In genomic region chr12:40138526-40138925, GRCh38 we compare ENCODE assay signal across 29 cellular contexts.
"Had no signal": no experiment of that assay in that cellular context is flagged by ENCODE, and none has a peak within 500 bp of the region (broad histone marks: within the 10 kb centered on the region; RNA-seq: fewer than 3 reads in every experiment).

No MANE protein-coding gene starts in this region.

- H3K27ac Mint-ChIP-seq: activated CD4-positive, alpha-beta memory T cell treated with anti-CD3 and anti-CD28 coated beads, Interleukin-2, amount 10 ng/mL, durations not matched to agents 7 days and 5 days; activated CD8-positive, alpha-beta memory T cell treated with anti-CD3 and anti-CD28 coated beads, Interleukin-2, amount 10 ng/mL, durations not matched to agents 7 days and 5 days; activated naive CD4-positive, alpha-beta T cell treated with anti-CD3 and anti-CD28 coated beads, Interleukin-2, amount 10 ng/mL, durations not matched to agents 7 days and 5 days; activated naive CD8-positive, alpha-beta T cell; T-helper 2 cell treated with Interferon-gamma antibody and Interleukin-4, amounts not matched to agents 5 μg/mL and 100 μg/mL, for 36 hours; WTC11 had no signal

- H3K27ac ChIP-seq: ascending aorta had no signal

- H3K27me3 ChIP-seq: ascending aorta had no signal

- H3K36me3 ChIP-seq: ascending aorta had no signal

- H3K4me1 ChIP-seq: ascending aorta had no signal

- DNase-seq: activated CD4-positive, alpha-beta memory T cell treated with anti-CD3 and anti-CD28 coated beads, Interleukin-2, amount 10 ng/mL, durations not matched to agents 7 days and 5 days; activated CD4-positive, alpha-beta T cell treated with anti-CD3 and anti-CD28 coated beads for 4 hours; activated CD4-positive, alpha-beta T cell treated with anti-CD3 and anti-CD28 coated beads, Interleukin-2, amount 50 U/mL, for 1 hour; activated CD4-positive, CD25-positive, alpha-beta regulatory T cell treated with anti-CD3 and anti-CD28 coated beads, Interleukin-2, amount 50 U/mL, for 72 hours; activated CD8-positive, alpha-beta memory T cell treated with anti-CD3 and anti-CD28 coated beads for 24 hours; activated CD8-positive, alpha-beta memory T cell treated with anti-CD3 and anti-CD28 coated beads, Interleukin-2, amount 10 ng/mL, durations not matched to agents 7 days and 5 days; activated CD8-positive, alpha-beta memory T cell treated with anti-CD3 and anti-CD28 coated beads, Interleukin-2, amount 50 U/mL, for 48 hours; activated effector memory CD4-positive, alpha-beta T cell treated with Interleukin-2 at 50 U/mL for 16 hours; activated naive CD4-positive, alpha-beta T cell treated with anti-CD3 and anti-CD28 coated beads, Interleukin-2, amount 10 ng/mL, durations not matched to agents 7 days and 5 days; activated T-cell treated with anti-CD3 and anti-CD28 coated beads, Interleukin-2, amount 50 U/mL, for 48 hours; amygdala; caudate nucleus; IMR-90; Karpas-422; NCI-H1105 treated with DMSO at 0.1 percent for 48 hours; NCI-H1436; NCI-H1694; NCI-H1930; NCI-H2081 treated with DMSO at 0.1 percent for 48 hours; NCI-H345; NCI-H526; NCI-H748 treated with DMSO at 0.1 percent for 48 hours; NK-92 treated with Interleukin-12 subunit alpha and Interleukin-12 subunit beta, amount 100 ng/mL, for 24 hours; Right ventricle myocardium superior had no signal

- ATAC-seq: activated CD8-positive, alpha-beta memory T cell treated with anti-CD3 and anti-CD28 coated beads, Interleukin-2, amount 10 ng/mL, durations not matched to agents 7 days and 5 days; K562; WTC11 had no signal

- H3K4me1 Mint-ChIP-seq: WTC11 had no signal

- H3K9me3 Mint-ChIP-seq: WTC11 had no signal

- H3K4me3 ChIP-seq: ascending aorta, K562 had no signal

- H3K4me3 Mint-ChIP-seq: activated CD4-positive, alpha-beta memory T cell treated with anti-CD3 and anti-CD28 coated beads, Interleukin-2, amount 10 ng/mL, durations not matched to agents 7 days and 5 days; activated CD8-positive, alpha-beta memory T cell treated with anti-CD3 and anti-CD28 coated beads, Interleukin-2, amount 10 ng/mL, durations not matched to agents 7 days and 5 days; activated naive CD4-positive, alpha-beta T cell treated with anti-CD3 and anti-CD28 coated beads, Interleukin-2, amount 10 ng/mL, durations not matched to agents 7 days and 5 days; activated naive CD8-positive, alpha-beta T cell; T-helper 2 cell treated with Interferon-gamma antibody and Interleukin-4, amounts not matched to agents 5 μg/mL and 100 μg/mL, for 36 hours; WTC11 had no signal

- H3K9me3 ChIP-seq: ascending aorta had no signal

- H3K36me3 Mint-ChIP-seq: activated naive CD4-positive, alpha-beta T cell treated with anti-CD3 and anti-CD28 coated beads, Interleukin-2, amount 10 ng/mL, durations not matched to agents 7 days and 5 days; activated naive CD8-positive, alpha-beta T cell; WTC11 had no signal
